Comparison of ENCODE assay signal across 29 cellular contexts in the genomic region with DNA sequence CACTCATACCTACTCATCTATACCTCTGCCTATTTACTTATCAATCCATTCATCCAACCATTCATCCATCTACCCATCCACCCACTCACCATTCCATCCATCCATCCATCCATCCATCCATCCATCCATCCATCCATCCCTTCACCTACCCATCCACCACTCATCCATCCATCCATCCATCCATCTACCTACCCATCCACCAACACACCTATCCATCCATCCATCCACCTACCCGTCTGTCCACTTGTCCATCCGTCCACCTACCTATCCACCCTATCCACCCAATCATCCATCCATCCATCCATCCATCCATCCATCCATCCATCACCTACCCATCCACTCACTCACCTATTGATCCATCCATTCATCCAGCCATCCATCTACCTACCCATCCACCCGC.
"Had no signal": no experiment of that assay in that cellular context is flagged by ENCODE, and none has a peak within 500 bp of the region (broad histone marks: within the 10 kb centered on the region; RNA-seq: fewer than 3 reads in every experiment).

No MANE protein-coding gene starts in this region.

- H3K27me3 ChIP-seq: brain microvascular endothelial cell, SJCRH30 had no signal

- ATAC-seq: activated CD8-positive, alpha-beta memory T cell treated with anti-CD3 and anti-CD28 coated beads, Interleukin-2, amount 10 ng/mL, durations not matched to agents 7 days and 5 days; activated naive CD8-positive, alpha-beta T cell treated with anti-CD3 and anti-CD28 coated beads, Interleukin-2, amount 50 U/mL, for 24 hours; Panc1 had no signal

- H3K4me3 ChIP-seq: SJCRH30, SK-N-MC had no signal

- H3K36me3 ChIP-seq: brain microvascular endothelial cell, SJCRH30, WERI-Rb-1 had no signal

- H3K9me3 ChIP-seq: SJCRH30 had no signal

- DNase-seq: activated CD4-positive, alpha-beta memory T cell treated with anti-CD3 and anti-CD28 coated beads, Interleukin-2, amount 10 ng/mL, durations not matched to agents 7 days and 5 days; activated CD4-positive, alpha-beta T cell treated with anti-CD3 and anti-CD28 coated beads for 1 hour; activated CD4-positive, alpha-beta T cell treated with anti-CD3 and anti-CD28 coated beads for 48 hours; activated CD4-positive, CD25-positive, alpha-beta regulatory T cell; activated CD8-positive, alpha-beta memory T cell treated with anti-CD3 and anti-CD28 coated beads for 24 hours; activated CD8-positive, alpha-beta memory T cell treated with anti-CD3 and anti-CD28 coated beads, Interleukin-2, amount 10 ng/mL, durations not matched to agents 7 days and 5 days; activated CD8-positive, alpha-beta memory T cell treated with anti-CD3 and anti-CD28 coated beads, Interleukin-2, amount 50 U/mL, for 48 hours; activated effector memory CD4-positive, alpha-beta T cell treated with Interleukin-2 at 50 U/mL for 16 hours; activated naive CD4-positive, alpha-beta T cell treated with anti-CD3 and anti-CD28 coated beads, Interleukin-2, amount 10 ng/mL, durations not matched to agents 7 days and 5 days; activated naive CD8-positive, alpha-beta T cell treated with anti-CD3 and anti-CD28 coated beads, Interleukin-2, amount 50 U/mL, for 24 hours; activated T-cell treated with anti-CD3 and anti-CD28 coated beads, Interleukin-2, amount 50 U/mL, for 48 hours; amniotic stem cell; brain microvascular endothelial cell; Karpas-422; KBM-7; NCI-H1105; NCI-H1417 treated with DMSO at 0.1 percent for 48 hours; NCI-H187 treated with DMSO at 0.1 percent for 48 hours; NCI-H2081; NCI-H226; NCI-H446 treated with DMSO at 0.1 percent for 48 hours; NCI-H524; NCI-H69; SHP77; SJCRH30; T1000; WERI-Rb-1 had no signal

- H3K27ac ChIP-seq: brain microvascular endothelial cell, SJCRH30, SK-N-MC, WERI-Rb-1 had no signal

- H3K4me1 ChIP-seq: SJCRH30 had no signal
